Comparison of ENCODE assay signal across 8 cellular contexts in genomic region chr12:45235087-45236025, GRCh38. TPM values are rescaled to one million over a fixed set of nuclear protein-coding genes. Genes with fewer than 3 reads are reported as not detected.
DNase-seq lines count a peak whose midpoint lies in the region; ATAC-seq and TF ChIP-seq lines count a peak whose summit lies in the region.

No MANE protein-coding gene starts in this region.

- no peak for TF ChIP-seq POLR2A in uterus (IDR thresholded peaks at IDR 0.05)

- no peaks in the 10 kb centered on the region for H3K9me3 ChIP-seq in lower lobe of right lung
- no peaks in the 10 kb centered on the region for H3K9me3 ChIP-seq in uterus

- H3K27ac ChIP-seq in lower lobe of right lung (peak overlapping the region; percentile 83), uterus (peak overlapping the region; percentile 78 to 93)

- H3K4me1 ChIP-seq in lower lobe of right lung, result peaks cover 54% of the 10 kb centered on the region
- H3K4me1 ChIP-seq in uterus, result peaks cover 9 to 18% of the 10 kb centered on the region in 2 donors

- peak; percentile 52 for ATAC-seq in GM18511 (IDR thresholded peaks at IDR 0.05; ENCODE audit: unreplicated experiment)
- ATAC-seq in lower lobe of right lung, result peak; percentile 80 to 90
- ATAC-seq in HG03521 (IDR thresholded peaks at IDR 0.05; ENCODE audit: unreplicated experiment), result no peak

- H3K4me3 ChIP-seq in cardiac fibroblast (replicated peaks in 1 of 2; ENCODE audit: low read depth in 2 of 2, low read length in 2 of 2) (no peak overlapping the region), lower lobe of right lung (no peak overlapping the region), uterus (no peak overlapping the region)

- intact Hi-C loops in lower lobe of right lung (cut with DNase I), result no loop called here
- intact Hi-C loops in uterus (cut with DNase I; ENCODE audit: low total_unique reads), result no loop called here

- H3K27me3 ChIP-seq in lower lobe of right lung (ENCODE audit: low read depth), result no peaks in the 10 kb centered on the region
- no peaks in the 10 kb centered on the region for H3K27me3 ChIP-seq in uterus

- TF ChIP-seq CTCF in cardiac fibroblast (IDR thresholded peaks at IDR 0.05; ENCODE audit: low read depth, low read length) (no peak), lower lobe of right lung (IDR thresholded peaks at IDR 0.05) (no peak), uterus (IDR thresholded peaks at IDR 0.05) (no peak)

- DNase-seq in LHCN-M2 (ENCODE audit: low read depth), result peak; percentile 96
- peak; percentile 56 to 75 for DNase-seq in cardiac fibroblast (ENCODE audit: low read depth in 2 of 2)
- peak; percentile 49 for DNase-seq in lower lobe of right lung
- DNase-seq in uterus, result peak; percentile 30 to 43
- DNase-seq in SKM-1 treated with dmso at 0.1 percent for 144 hours (lab: John Stamatoyannopoulos, UW; ENCODE audit: unreplicated experiment), result no peak
- no peak for DNase-seq in activated effector memory CD4-positive, alpha-beta T cell treated with anti-CD3 and anti-CD28 coated beads, Interleukin-2, amount 50 U/mL, for 16 hours

- H3K36me3 ChIP-seq in lower lobe of right lung (no peaks in the 10 kb centered on the region), uterus (no peaks in the 10 kb centered on the region)

RNA-seq across cellular contexts. Expression of gene ANO6, which starts 19.5 kb away (rescaled TPM):
- total RNA-seq in LHCN-M2 (2014; rRNA removed), result 49.4 and 50.0 TPM in 2 replicates
- 16.7 TPM for polyA plus RNA-seq in LHCN-M2 (2012)
- total RNA-seq in lower lobe of right lung, result 64.1 TPM
- total RNA-seq in uterus, result 100 to 1,000 TPM in 1 of 4 donors, 10 to 100 TPM in 3; 53.8 to 125 (median 75.9) TPM

Comparison
In these comparisons a context has a peak if more than half of its experiments do, and no peak if none do; other contexts are left out.
1. DNase-seq: peak in LHCN-M2 (single experiment), cardiac fibroblast (2 of 2), lower lobe of right lung (single experiment) and uterus (2 of 2); none in SKM-1 treated with dmso at 0.1 percent for 144 hours (single experiment) and activated effector memory CD4-positive, alpha-beta T cell treated with anti-CD3 and anti-CD28 coated beads, Interleukin-2, amount 50 U/mL, for 16 hours (single experiment).